ENCODE assay signal across 12 cellular contexts in the genomic region with DNA sequence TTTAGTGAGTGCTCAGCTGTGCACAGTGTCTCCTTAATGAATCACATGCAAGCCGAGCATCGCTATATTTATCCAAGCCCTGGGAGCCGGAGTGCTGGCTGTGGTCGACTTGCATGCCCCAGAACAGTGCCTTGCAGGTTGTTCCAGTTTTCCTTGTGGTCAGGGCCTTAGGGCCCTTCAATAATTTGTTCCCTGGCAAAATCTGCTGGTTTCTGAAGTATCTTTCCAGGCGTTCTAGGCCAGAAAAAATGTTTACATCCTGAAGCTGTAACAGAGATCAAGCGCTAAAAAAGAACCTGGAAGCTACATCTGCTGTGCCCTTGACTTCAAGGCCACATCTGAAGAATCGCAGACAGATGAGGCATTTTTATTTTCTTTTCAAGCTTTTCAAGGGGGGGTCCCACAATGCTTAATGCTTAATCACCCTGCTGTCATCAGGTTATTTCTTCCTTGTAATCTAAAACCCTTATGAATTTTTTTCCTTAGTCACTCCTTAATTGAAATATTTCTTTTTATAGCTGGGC.
A peak's percentile ranks its signal among the peaks of the same experiment; 100 is the strongest.
DNase-seq lines count a peak whose midpoint lies in the region; ATAC-seq and TF ChIP-seq lines count a peak whose summit lies in the region.
"Had no signal": no experiment of that assay in that cellular context is flagged by ENCODE, and none has a peak within 500 bp of the region (broad histone marks: within the 10 kb centered on the region; RNA-seq: fewer than 3 reads in every experiment).

No MANE protein-coding gene starts in this region.

- no peak for TF ChIP-seq CTCF in right atrium auricular region (IDR thresholded peaks at IDR 0.05)
- TF ChIP-seq CTCF in foreskin keratinocyte (conservative IDR thresholded peaks at IDR 0.05): no peak
- TF ChIP-seq CTCF in coronary artery (IDR thresholded peaks at IDR 0.05): no peak

- no peaks in the 10 kb centered on the region for H3K4me1 ChIP-seq in right atrium auricular region
- peaks cover 27% of the 10 kb centered on the region for H3K4me1 ChIP-seq in foreskin keratinocyte
- H3K4me1 ChIP-seq: gastroesophageal sphincter, suprapubic skin had no signal

- H3K27ac ChIP-seq in right atrium auricular region (no peak overlapping the region), foreskin keratinocyte (no peak overlapping the region), coronary artery (no peak overlapping the region)
- H3K27ac ChIP-seq: gastroesophageal sphincter, suprapubic skin had no signal

- ATAC-seq in Right ventricle myocardium inferior (peak; percentile 77), foreskin keratinocyte (peak; percentile 44)
- ATAC-seq: gastroesophageal sphincter had no signal

- no peaks in the 10 kb centered on the region for H3K9me3 ChIP-seq in right atrium auricular region
- H3K9me3 ChIP-seq: gastroesophageal sphincter, suprapubic skin had no signal

- DNase-seq in Right ventricle myocardium inferior (ENCODE audit: missing footprints) (no peak), right atrium auricular region (ENCODE audit: low spot score) (no peak), amniotic epithelial cell (ENCODE audit: low read depth) (peak; percentile 83), foreskin keratinocyte (peak; percentile 52 to 61), stromal cell of bone marrow (ENCODE audit: low read depth) (peak; percentile 82), amniotic stem cell (lab: John Stamatoyannopoulos, UW) (no peak), coronary artery (ENCODE audit: low spot score) (no peak), cerebellum (ENCODE audit: low spot score) (no peak)
- DNase-seq: aorta, H7 had no signal

- H3K27me3 ChIP-seq in right atrium auricular region: no peaks in the 10 kb centered on the region
- no peaks in the 10 kb centered on the region for H3K27me3 ChIP-seq in foreskin keratinocyte
- H3K27me3 ChIP-seq: gastroesophageal sphincter, suprapubic skin had no signal

- H3K4me3 ChIP-seq in right atrium auricular region (no peak overlapping the region), coronary artery (no peak overlapping the region)
- H3K4me3 ChIP-seq: gastroesophageal sphincter, suprapubic skin had no signal

- H3K36me3 ChIP-seq in right atrium auricular region: no peaks in the 10 kb centered on the region
- H3K36me3 ChIP-seq: gastroesophageal sphincter, suprapubic skin had no signal

- intact Hi-C loops in Right ventricle myocardium inferior (cut with DNase I): no loop called here

Comparison
In these comparisons a context has a peak if more than half of its experiments do, and no peak if none do; other contexts are left out.
1. DNase-seq: peak in amniotic epithelial cell (single experiment), foreskin keratinocyte (2 of 2) and stromal cell of bone marrow (single experiment); none in Right ventricle myocardium inferior (single experiment), right atrium auricular region (single experiment), amniotic stem cell (single experiment), coronary artery (single experiment) and cerebellum (single experiment).